In the genomic region with DNA sequence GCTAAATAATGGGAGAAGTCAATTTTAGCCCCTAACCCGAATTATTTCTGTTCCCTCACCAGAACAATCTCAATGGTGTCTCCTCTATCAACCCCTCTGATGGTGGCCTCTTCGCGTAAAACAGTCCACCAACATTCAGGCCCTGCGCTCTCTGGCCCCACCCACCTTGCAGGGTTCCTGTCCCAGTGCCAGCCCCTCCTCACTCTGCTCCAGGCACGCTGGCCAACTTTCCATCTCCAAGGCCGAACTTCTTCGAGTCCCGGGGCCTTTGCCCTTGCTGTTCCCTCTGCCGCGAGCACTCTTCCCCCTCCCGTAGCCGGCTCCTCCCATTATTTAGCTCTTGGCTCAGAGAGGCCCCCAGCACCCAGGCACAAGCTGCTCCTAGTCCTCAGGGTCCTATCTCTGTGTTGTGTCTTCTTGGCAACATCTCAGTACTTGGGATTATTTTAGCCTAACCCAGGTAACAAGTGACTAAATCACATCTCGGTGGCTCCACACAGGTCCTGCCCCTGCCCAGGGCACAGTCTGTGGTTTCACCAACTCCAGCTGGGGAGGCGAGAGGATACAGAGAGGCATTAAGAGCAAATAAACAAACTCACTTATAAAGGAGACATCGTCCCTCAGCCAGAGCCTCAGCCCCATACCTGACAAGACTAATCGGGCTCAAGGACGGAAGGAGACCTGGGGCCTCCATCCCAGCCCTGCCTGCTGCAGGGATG, we compare ENCODE assay signal across 13 cellular contexts. TPM values are rescaled to one million over a fixed set of nuclear protein-coding genes. Genes with fewer than 3 reads are reported as not detected.
DNase-seq lines count a peak whose midpoint lies in the region; ATAC-seq and TF ChIP-seq lines count a peak whose summit lies in the region.
"Had no signal": no experiment of that assay in that cellular context is flagged by ENCODE, and none has a peak within 500 bp of the region (broad histone marks: within the 10 kb centered on the region; RNA-seq: fewer than 3 reads in every experiment).

No MANE protein-coding gene starts in this region.

- TF ChIP-seq POLR2A in prostate gland (IDR thresholded peaks at IDR 0.05), result no peak

- TF ChIP-seq CTCF in heart right ventricle (IDR thresholded peaks at IDR 0.05), result no peak
- TF ChIP-seq CTCF in prostate gland (IDR thresholded peaks at IDR 0.05), result no peak

- intact Hi-C loops in heart right ventricle (cut with DNase I), result loop anchor here (1.0 to 10.0 kb wide), 15 partner anchors 102 to 562 kb away; no protein-coding TSS in a partner anchor
- intact Hi-C loops in prostate gland (cut with DNase I), result loop anchor here (1.0 to 5.0 kb wide), 3 partner anchors 185 to 560 kb away; no protein-coding TSS in a partner anchor

- WGBS in heart right ventricle, 2 donors, result 44 to 49% methylated on average over 17 of the region's 17 CpGs
- WGBS in prostate gland, result 56% methylated on average over 17 of the region's 17 CpGs

- peak in 9 of 14 donors; percentile 15 to 67 (median 27) for DNase-seq in C1 segment of cervical spinal cord (lab: John Stamatoyannopoulos, UW)
- DNase-seq in T-helper 17 cell, result no peak
- DNase-seq in heart right ventricle, result peak; percentile 78 to 87
- DNase-seq in prostate gland (ENCODE audit: low spot score), result no peak
- no peak for DNase-seq in NCI-H1105 (lab: John Stamatoyannopoulos, UW)
- DNase-seq in activated T-cell treated with anti-CD3 and anti-CD28 coated beads, Interleukin-2, amount 50 U/mL, for 24 hours, result no peak
- DNase-seq in amniotic stem cell (lab: John Stamatoyannopoulos, UW), result no peak
- DNase-seq in GOT3 (lab: John Stamatoyannopoulos, UW), result no peak
- DNase-seq: cortex of kidney, NCI-H2081 treated with DMSO at 0.1 percent for 48 hours had no signal

- H3K27ac ChIP-seq in heart right ventricle (peak overlapping the region in 6 of 10 donors; percentile 14 to 78 (median 41)), prostate gland (peak overlapping the region; percentile 4 to 30)
- H3K27ac ChIP-seq: ascending aorta had no signal

- H3K9me3 ChIP-seq in T-helper 17 cell (ENCODE audit: control insufficient read depth, low read length, poor library complexity, severe bottlenecking) (no peaks in the 10 kb centered on the region), heart right ventricle (no peaks in the 10 kb centered on the region), prostate gland (no peaks in the 10 kb centered on the region)
- H3K9me3 ChIP-seq: ascending aorta had no signal

- H3K9me3 Mint-ChIP-seq in activated T-cell treated with anti-CD3 and anti-CD28 coated beads, Interleukin-2, amount 50 U/mL, for 24 hours, result no peaks in the 10 kb centered on the region
- H3K9me3 Mint-ChIP-seq: nephron; T-helper 1 cell treated with Interleukin-12 subunit alpha and Interleukin-12 subunit beta and Interleukin-4 antibody, amounts not matched to agents 30 μg/mL and 1 μg/mL, for 36 hours had no signal

- H3K4me3 ChIP-seq in heart right ventricle (peak overlapping the region in 5 of 10 donors; percentile 8 to 32 (median 13)), prostate gland (no peak overlapping the region)

- peaks cover 30% of the 10 kb centered on the region for H3K27me3 Mint-ChIP-seq in T-helper 17 cell
- H3K27me3 Mint-ChIP-seq in activated T-cell treated with anti-CD3 and anti-CD28 coated beads, Interleukin-2, amount 50 U/mL, for 24 hours, result peaks cover 12% of the 10 kb centered on the region

- no peaks in the 10 kb centered on the region for H3K27me3 ChIP-seq in heart right ventricle
- no peaks in the 10 kb centered on the region for H3K27me3 ChIP-seq in prostate gland (replicated peaks; ENCODE audit: insufficient read depth)
- H3K27me3 ChIP-seq: ascending aorta had no signal

- no peak overlapping the region for H3K4me3 Mint-ChIP-seq in T-helper 17 cell
- no peak overlapping the region for H3K4me3 Mint-ChIP-seq in activated T-cell treated with anti-CD3 and anti-CD28 coated beads, Interleukin-2, amount 50 U/mL, for 24 hours
- H3K4me3 Mint-ChIP-seq: nephron; T-helper 1 cell treated with Interleukin-12 subunit alpha and Interleukin-12 subunit beta and Interleukin-4 antibody, amounts not matched to agents 30 μg/mL and 1 μg/mL, for 36 hours had no signal

- H3K4me1 ChIP-seq in heart right ventricle, result peaks cover 0 to 24% (median 15%) of the 10 kb centered on the region in 9 donors
- H3K4me1 ChIP-seq in prostate gland (replicated peaks), result no peaks in the 10 kb centered on the region
- H3K4me1 ChIP-seq: ascending aorta had no signal

- H3K4me1 Mint-ChIP-seq in T-helper 17 cell, result peaks cover 6% of the 10 kb centered on the region
- peaks cover 2% of the 10 kb centered on the region for H3K4me1 Mint-ChIP-seq in activated T-cell treated with anti-CD3 and anti-CD28 coated beads, Interleukin-2, amount 50 U/mL, for 24 hours (ENCODE audit: low read depth)

- no peaks in the 10 kb centered on the region for H3K36me3 Mint-ChIP-seq in T-helper 17 cell (ENCODE audit: low read depth)
- H3K36me3 Mint-ChIP-seq in activated T-cell treated with anti-CD3 and anti-CD28 coated beads, Interleukin-2, amount 50 U/mL, for 24 hours (ENCODE audit: low read depth), result no peaks in the 10 kb centered on the region

- H3K36me3 ChIP-seq in heart right ventricle (no peaks in the 10 kb centered on the region), prostate gland (no peaks in the 10 kb centered on the region)
- H3K36me3 ChIP-seq: ascending aorta had no signal

- no peak for ATAC-seq in T-helper 17 cell
- ATAC-seq in heart right ventricle, result peak; percentile 64 to 91 (median 78)

- H3K27ac Mint-ChIP-seq in T-helper 17 cell, result peak overlapping the region; percentile 39
- H3K27ac Mint-ChIP-seq in activated T-cell treated with anti-CD3 and anti-CD28 coated beads, Interleukin-2, amount 50 U/mL, for 24 hours, result no peak overlapping the region
- H3K27ac Mint-ChIP-seq: nephron; T-helper 1 cell treated with Interleukin-12 subunit alpha and Interleukin-12 subunit beta and Interleukin-4 antibody, amounts not matched to agents 30 μg/mL and 1 μg/mL, for 36 hours had no signal

RNA-seq across cellular contexts. Expression of gene IQSEC1, which starts 19.6 kb away (rescaled TPM):
- 100 to 1,000 TPM; 114 to 128 TPM for total RNA-seq in T-helper 17 cell
- total RNA-seq in heart right ventricle, result 10 to 100 TPM; 55.9 to 73.9 (median 60.7) TPM
- 10 to 100 TPM; 13.1 to 29.7 TPM for polyA plus RNA-seq in heart right ventricle
- 10 to 100 TPM; 58.2 to 94.2 TPM for total RNA-seq in prostate gland

Comparison
In these comparisons a context has a peak if more than half of its experiments do, and no peak if none do; other contexts are left out.
1. DNase-seq: peak in C1 segment of cervical spinal cord (9 of 14) and heart right ventricle (2 of 2); none in T-helper 17 cell (0 of 3), prostate gland (single experiment), NCI-H1105 (single experiment), activated T-cell treated with anti-CD3 and anti-CD28 coated beads, Interleukin-2, amount 50 U/mL, for 24 hours (single experiment), amniotic stem cell (single experiment) and GOT3 (single experiment).